8 cellular contexts compared by ENCODE assay signal in genomic region chr7:74656911-74657691, GRCh38. TPM values are rescaled to one million over a fixed set of nuclear protein-coding genes. Genes with fewer than 3 reads are reported as not detected.
A peak's percentile ranks its signal among the peaks of the same experiment; 100 is the strongest.
DNase-seq lines count a peak whose midpoint lies in the region; ATAC-seq and TF ChIP-seq lines count a peak whose summit lies in the region.

No MANE protein-coding gene starts in this region.

- CTCF ChIA-PET in activated B cell treated with CpG ODN at 0.5 μM for 24 hours (lab: Charles Lee): interaction anchor here (0.9 to 1.5 kb wide), 2 partner anchors 8 to 28 kb away, joined by 3 read pairs; no protein-coding TSS in a partner anchor

- no peaks in the 10 kb centered on the region for H3K9me3 ChIP-seq in spleen

- intact Hi-C loops in activated B cell treated with CpG ODN at 0.5 μM for 24 hours (cut with micrococcal nuclease) (loop anchor here (1.0 to 10.0 kb wide), 6 partner anchors 8 to 1135 kb away; partner anchors contain the start of genes BAZ1B and CLIP2), spleen (cut with DNase I; ENCODE audit: low total_unique reads) (no loop called here)

- H3K4me1 ChIP-seq in spleen: peaks cover 39 to 58% (median 53%) of the 10 kb centered on the region in 6 donors

- H3K4me3 Mint-ChIP-seq in activated B cell treated with CpG ODN at 0.5 μM for 24 hours: peak overlapping the region; percentile 94

- ATAC-seq in HG03175 (IDR thresholded peaks at IDR 0.05; ENCODE audit: unreplicated experiment): peak; percentile 68
- peak; percentile 58 for ATAC-seq in activated B cell treated with CpG ODN at 0.5 μM for 24 hours (ENCODE audit: low read depth)

- POLR2A ChIA-PET in activated B cell treated with CpG ODN at 0.5 μM for 24 hours (lab: Charles Lee): interaction anchor here (0.6 to 3.2 kb wide), 14 partner anchors 9 to 434 kb away, joined by 3 to 19 read pairs (median 6); no protein-coding TSS in a partner anchor

- WGBS in spleen, 5 donors: 0 to 1% (median 1%) methylated on average over 31 to 59 of the region's 59 CpGs

- TF ChIP-seq CTCF in AG09319 (IDR thresholded peaks at IDR 0.05; ENCODE audit: low read depth, low read length) (peak; percentile 14), activated B cell treated with CpG ODN at 0.5 μM for 24 hours (IDR thresholded peaks at IDR 0.05) (no peak), spleen (IDR thresholded peaks at IDR 0.05 in 8 of 11, conservative IDR thresholded peaks at IDR 0.05 in 3 of 11) (peak in 6 of 11 experiments; percentile 15 to 54 (median 44))

- in situ Hi-C loops in GM18951 (cut with MboI; ENCODE audit: low sequenced_read_pairs, unreplicated experiment): no loop called here

- peaks cover 53% of the 10 kb centered on the region for H3K4me1 Mint-ChIP-seq in activated B cell treated with CpG ODN at 0.5 μM for 24 hours

- H3K36me3 ChIP-seq in spleen: no peaks in the 10 kb centered on the region

- no peaks in the 10 kb centered on the region for H3K27me3 ChIP-seq in spleen (replicated peaks in 1 of 7)

- TF ChIP-seq POLR2A in GM18951 (IDR thresholded peaks at IDR 0.05; ENCODE audit: extremely low read depth, insufficient read depth, insufficient read length) (peak; percentile 80), spleen (IDR thresholded peaks at IDR 0.05) (peak in 2 of 3 donors; percentile 57 to 74)

- H3K36me3 Mint-ChIP-seq in activated B cell treated with CpG ODN at 0.5 μM for 24 hours (ENCODE audit: low read depth): peaks cover 11% of the 10 kb centered on the region

- peak overlapping the region; percentile 84 to 100 (median 98) for H3K4me3 ChIP-seq in spleen

- H3K27me3 Mint-ChIP-seq in activated B cell treated with CpG ODN at 0.5 μM for 24 hours: no peaks in the 10 kb centered on the region

- H3K27ac Mint-ChIP-seq in activated B cell treated with CpG ODN at 0.5 μM for 24 hours: peak overlapping the region; percentile 95

- DNase-seq in AG09319 (ENCODE audit: extremely low read depth, low read depth) (peak; percentile 92), NCI-H2227 treated with DMSO at 0.1 percent for 48 hours (lab: John Stamatoyannopoulos, UW) (peak; percentile 98), activated B cell treated with CpG ODN at 0.5 μM for 24 hours (peak; percentile 96), caudate nucleus (lab: John Stamatoyannopoulos, UW) (peak in 60 of 61 donors; percentile 72 to 98 (median 94)), iris pigment epithelial cell (ENCODE audit: low read depth) (peak; percentile 95), spleen (peak; percentile 100)

- H3K9me3 Mint-ChIP-seq in activated B cell treated with CpG ODN at 0.5 μM for 24 hours: no peaks in the 10 kb centered on the region

- H3K27ac ChIP-seq in caudate nucleus (ENCODE audit: low read depth, low read length): peak overlapping the region; percentile 97
- peak overlapping the region; percentile 98 to 100 (median 100) for H3K27ac ChIP-seq in spleen

RNA-seq across cellular contexts. Expression of gene GTF2I, which starts 0.4 kb away (rescaled TPM):
- total RNA-seq in activated B cell treated with CpG ODN at 0.5 μM for 24 hours (266 and 299 TPM in 2 replicates), spleen (100 to 1,000 TPM; 162 to 257 (median 203) TPM)
- 10 to 100 TPM; 13.5 to 30.8 (median 16.3) TPM for polyA plus RNA-seq in spleen

Comparison
In these comparisons a context has a peak if more than half of its experiments do, and no peak if none do; other contexts are left out.
1. Peak in every context shown above with its lines: DNase-seq, ATAC-seq, H3K4me3 ChIP-seq and H3K27ac ChIP-seq.